21 cellular contexts compared by ENCODE assay signal in genomic region chr11:70068950-70069349, GRCh38. TPM values are rescaled to one million over a fixed set of nuclear protein-coding genes. Genes with fewer than 3 reads are reported as not detected.
"Had no signal": no experiment of that assay in that cellular context is flagged by ENCODE, and none has a peak within 500 bp of the region (broad histone marks: within the 10 kb centered on the region; RNA-seq: fewer than 3 reads in every experiment).

No MANE protein-coding gene starts in this region.

- H3K4me3 ChIP-seq: cardiac muscle cell, heart right ventricle, psoas muscle, tibial nerve had no signal

- H3K4me1 ChIP-seq: psoas muscle, tibial nerve had no signal

- DNase-seq: activated CD4-positive, alpha-beta T cell treated with anti-CD3 and anti-CD28 coated beads for 1 hour; activated gamma-delta T cell; activated naive CD4-positive, alpha-beta T cell treated with anti-CD3 and anti-CD28 coated beads, Interleukin-2, amount 50 U/mL, for 16 hours; activated naive CD8-positive, alpha-beta T cell treated with anti-CD3 and anti-CD28 coated beads, Interleukin-2, amount 50 U/mL, for 24 hours; activated T-cell treated with anti-CD3 and anti-CD28 coated beads, Interleukin-2, amount 50 U/mL, for 72 hours; effector CD8-positive, alpha-beta T cell; erythroblast; foreskin fibroblast; heart right ventricle; left cardiac atrium; naive B cell; psoas muscle; stimulated activated CD4-positive, alpha-beta T cell treated with anti-CD3 and anti-CD28 coated beads, Interleukin-2, amount 100 ng/mL, for 24 hours; stimulated activated naive CD8-positive, alpha-beta T cell treated with anti-CD3 and anti-CD28 coated beads, Interleukin-15, amount 100 ng/mL, for 72 hours; T-helper 1 cell had no signal

- H3K4me3 Mint-ChIP-seq: activated naive CD8-positive, alpha-beta T cell treated with anti-CD3 and anti-CD28 coated beads, Interleukin-2, amount 50 U/mL, for 24 hours; activated T-cell treated with anti-CD3 and anti-CD28 coated beads, Interleukin-2, amount 50 U/mL, for 72 hours; memory B cell; naive B cell; stimulated activated effector memory CD8-positive, alpha-beta T cell treated with anti-CD3 and anti-CD28 coated beads, Interleukin-12 subunit alpha, Interleukin-12 subunit beta, amount 100 ng/mL, for 72 hours; stimulated activated naive CD8-positive, alpha-beta T cell treated with anti-CD3 and anti-CD28 coated beads, Interleukin-15, amount 100 ng/mL, for 72 hours had no signal

- H3K27ac Mint-ChIP-seq: activated naive CD8-positive, alpha-beta T cell treated with anti-CD3 and anti-CD28 coated beads, Interleukin-2, amount 50 U/mL, for 24 hours; activated T-cell treated with anti-CD3 and anti-CD28 coated beads, Interleukin-2, amount 50 U/mL, for 72 hours; memory B cell; naive B cell; stimulated activated effector memory CD8-positive, alpha-beta T cell treated with anti-CD3 and anti-CD28 coated beads, Interleukin-12 subunit alpha, Interleukin-12 subunit beta, amount 100 ng/mL, for 72 hours had no signal

- H3K9me3 ChIP-seq: heart right ventricle, psoas muscle, tibial nerve had no signal

- H3K9me3 Mint-ChIP-seq: activated naive CD8-positive, alpha-beta T cell treated with anti-CD3 and anti-CD28 coated beads, Interleukin-2, amount 50 U/mL, for 24 hours; activated T-cell treated with anti-CD3 and anti-CD28 coated beads, Interleukin-2, amount 50 U/mL, for 72 hours; memory B cell; neural crest cell; stimulated activated effector memory CD8-positive, alpha-beta T cell treated with anti-CD3 and anti-CD28 coated beads, Interleukin-12 subunit alpha, Interleukin-12 subunit beta, amount 100 ng/mL, for 72 hours; stimulated activated naive CD8-positive, alpha-beta T cell treated with anti-CD3 and anti-CD28 coated beads, Interleukin-15, amount 100 ng/mL, for 72 hours had no signal

- H3K27ac ChIP-seq: cardiac muscle cell, heart right ventricle, psoas muscle, tibial nerve had no signal

- ATAC-seq: activated naive CD8-positive, alpha-beta T cell treated with anti-CD3 and anti-CD28 coated beads, Interleukin-2, amount 50 U/mL, for 24 hours; activated T-cell treated with anti-CD3 and anti-CD28 coated beads, Interleukin-2, amount 50 U/mL, for 72 hours; heart right ventricle; left cardiac atrium; psoas muscle; right cardiac atrium; stimulated activated effector memory CD8-positive, alpha-beta T cell treated with anti-CD3 and anti-CD28 coated beads, Interleukin-12 subunit alpha, Interleukin-12 subunit beta, amount 100 ng/mL, for 72 hours; stimulated activated naive CD8-positive, alpha-beta T cell treated with anti-CD3 and anti-CD28 coated beads, Interleukin-15, amount 100 ng/mL, for 72 hours had no signal

- H3K36me3 Mint-ChIP-seq: memory B cell; naive B cell; stimulated activated effector memory CD8-positive, alpha-beta T cell treated with anti-CD3 and anti-CD28 coated beads, Interleukin-12 subunit alpha, Interleukin-12 subunit beta, amount 100 ng/mL, for 72 hours had no signal

- H3K36me3 ChIP-seq: cardiac muscle cell, heart right ventricle, tibial nerve had no signal

RNA-seq across cellular contexts. Expression of gene ANO1, which starts 9.2 kb away (rescaled TPM):
- total RNA-seq: activated T-cell treated with anti-CD3 and anti-CD28 coated beads, Interleukin-2, amount 50 U/mL, for 72 hours; neural crest cell had no signal
